ENCODE assay signal across 8 cellular contexts in genomic region chr4:147616849-147617172, GRCh38. TPM values are rescaled to one million over a fixed set of nuclear protein-coding genes. Genes with fewer than 3 reads are reported as not detected.
DNase-seq lines count a peak whose midpoint lies in the region; ATAC-seq and TF ChIP-seq lines count a peak whose summit lies in the region.

No MANE protein-coding gene starts in this region.

- peak overlapping the region; percentile 92 for H3K4me3 Mint-ChIP-seq in stimulated activated effector memory CD8-positive, alpha-beta T cell treated with anti-CD3 and anti-CD28 coated beads, Interleukin-12 subunit alpha, Interleukin-12 subunit beta, amount 100 ng/mL, for 72 hours

- ATAC-seq in heart left ventricle = peak in 2 of 4 donors; percentile 4
- ATAC-seq in stimulated activated effector memory CD8-positive, alpha-beta T cell treated with anti-CD3 and anti-CD28 coated beads, Interleukin-12 subunit alpha, Interleukin-12 subunit beta, amount 100 ng/mL, for 72 hours = peak; percentile 2

- no peak for TF ChIP-seq CTCF in HEK293 (tag by site-specific recombination; IDR thresholded peaks at IDR 0.05)
- TF ChIP-seq CTCF in heart left ventricle (IDR thresholded peaks at IDR 0.05) = no peak

- peaks cover 24% of the 10 kb centered on the region for H3K36me3 Mint-ChIP-seq in stimulated activated effector memory CD8-positive, alpha-beta T cell treated with anti-CD3 and anti-CD28 coated beads, Interleukin-12 subunit alpha, Interleukin-12 subunit beta, amount 100 ng/mL, for 72 hours

- peaks cover 3% of the 10 kb centered on the region; the same call in 1 of the 2 replicates for H3K4me1 ChIP-seq in HEK293 (ENCODE audit: control insufficient read depth, insufficient read depth, low read length)
- H3K4me1 ChIP-seq in SJCRH30 = peaks cover 4% of the 10 kb centered on the region; the same call in 1 of the 2 replicates
- peaks cover 0 to 42% (median 27%) of the 10 kb centered on the region in 12 donors for H3K4me1 ChIP-seq in heart left ventricle

- POLR2A ChIA-PET in HEK293 (lab: Yijun Ruan, JAX) = interaction anchor here (0.5 to 1.9 kb wide), 8 partner anchors 13 to 366 kb away, joined by 3 to 19 read pairs (median 6); partner anchors contain the start of genes ARHGAP10 and PRMT9

- H3K9me3 Mint-ChIP-seq in stimulated activated effector memory CD8-positive, alpha-beta T cell treated with anti-CD3 and anti-CD28 coated beads, Interleukin-12 subunit alpha, Interleukin-12 subunit beta, amount 100 ng/mL, for 72 hours = no peaks in the 10 kb centered on the region

- CTCF ChIA-PET in HEK293 (lab: Yijun Ruan, JAX) = interaction anchor here (0.6 to 2.8 kb wide), 7 partner anchors 9 to 518 kb away, joined by 3 to 19 read pairs (median 4); no protein-coding TSS in a partner anchor

- H3K36me3 ChIP-seq in HEK293 (ENCODE audit: control insufficient read depth in 2 of 2, insufficient read depth in 1 of 2, low read length in 2 of 2) (peaks cover 0 to 6% of the 10 kb centered on the region in 2 experiments; a peak in 2 of 3 replicates), SJCRH30 (peaks cover 3% of the 10 kb centered on the region; the same call in 1 of the 2 replicates), heart left ventricle (peaks cover 0 to 15% (median 0%) of the 10 kb centered on the region in 9 donors)

- intact Hi-C loops in heart left ventricle (cut with DNase I) = loop anchor here in 1 of 10 donors (10.0 kb wide), 1 partner anchor 248 kb away; no protein-coding TSS in a partner anchor

- H3K27me3 ChIP-seq in SJCRH30 (no peaks in the 10 kb centered on the region), heart left ventricle (no peaks in the 10 kb centered on the region)

- H3K4me3 ChIP-seq in GM08714 (ENCODE audit: low read length) = peak overlapping the region; percentile 73
- peak overlapping the region; percentile 65 for H3K4me3 ChIP-seq in HEK293 (ENCODE audit: low read depth, low read length)
- H3K4me3 ChIP-seq in SJCRH30 = peak overlapping the region; percentile 74
- H3K4me3 ChIP-seq in heart left ventricle = peak overlapping the region; percentile 60 to 94 (median 86)

- DNase-seq in SJCRH30 (no peak), heart left ventricle (no peak), LoVo (ENCODE audit: low spot score) (no peak), OCI-M2 (lab: John Stamatoyannopoulos, UW; ENCODE audit: unreplicated experiment) (no peak), NCI-H2107 (lab: John Stamatoyannopoulos, UW) (no peak)
- DNase-seq in stimulated activated effector memory CD8-positive, alpha-beta T cell treated with anti-CD3 and anti-CD28 coated beads, Interleukin-12 subunit alpha, Interleukin-12 subunit beta, amount 100 ng/mL, for 72 hours (ENCODE audit: low spot score in 2 of 2) = no peak

- H3K9me3 ChIP-seq in HEK293 (ENCODE audit: control insufficient read depth, insufficient read depth, low read depth, low read length) = no peaks in the 10 kb centered on the region
- no peaks in the 10 kb centered on the region for H3K9me3 ChIP-seq in SJCRH30 (replicated peaks)
- H3K9me3 ChIP-seq in heart left ventricle = no peaks in the 10 kb centered on the region

- TF ChIP-seq POLR2A in heart left ventricle (IDR thresholded peaks at IDR 0.05) = no peak

- peak overlapping the region; percentile 96 for H3K27ac Mint-ChIP-seq in stimulated activated effector memory CD8-positive, alpha-beta T cell treated with anti-CD3 and anti-CD28 coated beads, Interleukin-12 subunit alpha, Interleukin-12 subunit beta, amount 100 ng/mL, for 72 hours

- peaks cover 18% of the 10 kb centered on the region for H3K4me1 Mint-ChIP-seq in stimulated activated effector memory CD8-positive, alpha-beta T cell treated with anti-CD3 and anti-CD28 coated beads, Interleukin-12 subunit alpha, Interleukin-12 subunit beta, amount 100 ng/mL, for 72 hours

- 29 to 34% (median 32%) methylated on average over 6 of the region's 6 CpGs for WGBS in heart left ventricle, 4 donors

- H3K27ac ChIP-seq in HEK293 (ENCODE audit: extremely low read depth, low read depth, low read length) (no peak overlapping the region), SJCRH30 (no peak overlapping the region), heart left ventricle (peak overlapping the region in 8 of 12 donors; percentile 3 to 87 (median 83))

TF ChIP-seq in HEK293, 187 proteins besides CTCF, POLR2A, EP300 and RAD21:
- no peak for TF ChIP-seq ZNF670 (tag by site-specific recombination; IDR thresholded peaks at IDR 0.05; ENCODE audit: low read depth)
- 0 out of 2 replicates have a peak, but pooled peaks have one; percentile 12 for TF ChIP-seq ZNF561 (tag by site-specific recombination; IDR thresholded peaks at IDR 0.05; ENCODE audit: borderline replicate concordance)
- TF ChIP-seq SP7 (tag by site-specific recombination; IDR thresholded peaks at IDR 0.05) = peak; percentile 16; the same call in 1 of the 2 replicates
- TF ChIP-seq IKZF3 (tag by site-specific recombination; IDR thresholded peaks at IDR 0.05) = 0 out of 2 replicates have a peak, but pooled peaks have one; percentile 23

RNA-seq across cellular contexts. Expression of gene TMEM184C, which starts 0.4 kb away (rescaled TPM):
- total RNA-seq in SJCRH30 (2014; rRNA removed; shearing (Covaris generic)) = 19.0 and 20.6 TPM in 2 replicates
- 10 to 100 TPM; 21.1 to 29.4 (median 26.2) TPM for total RNA-seq in heart left ventricle
- 10 to 100 TPM in 1 of 2 donors, 1 to 10 TPM in 1; 4.2 to 27.9 TPM for polyA plus RNA-seq in heart left ventricle

Comparison
In these comparisons a context has a peak if more than half of its experiments do, and no peak if none do; other contexts are left out.
1. H3K27ac ChIP-seq: peak in heart left ventricle (8 of 12); none in HEK293 (single experiment) and SJCRH30 (single experiment).
2. Peak in every context shown above with its lines, with median percentiles within 50 percentile points of each other: H3K4me3 ChIP-seq.